Comparison of ENCODE assay signal across 1 cellular context in genomic region chr12:47868552-47869031, GRCh38.
TF ChIP-seq lines count a peak whose summit lies in the region.

No MANE protein-coding gene starts in this region.

TF ChIP-seq in GM12878, 131 proteins besides CTCF, POLR2A, EP300 and RAD21 (continued from another document):
- no peak for TF ChIP-seq IRF5 (IDR thresholded peaks at IDR 0.05; ENCODE audit: borderline replicate concordance)
- TF ChIP-seq RUNX3 (IDR thresholded peaks at IDR 0.05; ENCODE audit: low read length) = peak; percentile 98
- no peak for TF ChIP-seq PKNOX1 (IDR thresholded peaks at IDR 0.05)
- TF ChIP-seq SIX5 (IDR thresholded peaks at IDR 0.05; ENCODE audit: low read depth, low read length, severe bottlenecking) = no peak
- TF ChIP-seq HDAC6 (IDR thresholded peaks at IDR 0.05; ENCODE audit: unreplicated experiment) = no peak
- no peak for TF ChIP-seq BACH1 (IDR thresholded peaks at IDR 0.05; ENCODE audit: borderline replicate concordance)
- TF ChIP-seq EED (IDR thresholded peaks at IDR 0.05; ENCODE audit: low read depth) = peak; percentile 89
- no peak for TF ChIP-seq CREM (IDR thresholded peaks at IDR 0.05; ENCODE audit: low read depth)
- 0 out of 2 replicates have a peak, but pooled peaks have one; percentile 42 for TF ChIP-seq IRF4 (IDR thresholded peaks at IDR 0.05; ENCODE audit: low read depth, low read length)
- TF ChIP-seq IKZF2 (IDR thresholded peaks at IDR 0.05) = peak; percentile 85 to 88
- TF ChIP-seq ZNF384 (IDR thresholded peaks at IDR 0.05; ENCODE audit: borderline replicate concordance, low read depth, low read length) = peak; percentile 81
- no peak for TF ChIP-seq FOXK2 (IDR thresholded peaks at IDR 0.05)
- TF ChIP-seq, protein P1, sequence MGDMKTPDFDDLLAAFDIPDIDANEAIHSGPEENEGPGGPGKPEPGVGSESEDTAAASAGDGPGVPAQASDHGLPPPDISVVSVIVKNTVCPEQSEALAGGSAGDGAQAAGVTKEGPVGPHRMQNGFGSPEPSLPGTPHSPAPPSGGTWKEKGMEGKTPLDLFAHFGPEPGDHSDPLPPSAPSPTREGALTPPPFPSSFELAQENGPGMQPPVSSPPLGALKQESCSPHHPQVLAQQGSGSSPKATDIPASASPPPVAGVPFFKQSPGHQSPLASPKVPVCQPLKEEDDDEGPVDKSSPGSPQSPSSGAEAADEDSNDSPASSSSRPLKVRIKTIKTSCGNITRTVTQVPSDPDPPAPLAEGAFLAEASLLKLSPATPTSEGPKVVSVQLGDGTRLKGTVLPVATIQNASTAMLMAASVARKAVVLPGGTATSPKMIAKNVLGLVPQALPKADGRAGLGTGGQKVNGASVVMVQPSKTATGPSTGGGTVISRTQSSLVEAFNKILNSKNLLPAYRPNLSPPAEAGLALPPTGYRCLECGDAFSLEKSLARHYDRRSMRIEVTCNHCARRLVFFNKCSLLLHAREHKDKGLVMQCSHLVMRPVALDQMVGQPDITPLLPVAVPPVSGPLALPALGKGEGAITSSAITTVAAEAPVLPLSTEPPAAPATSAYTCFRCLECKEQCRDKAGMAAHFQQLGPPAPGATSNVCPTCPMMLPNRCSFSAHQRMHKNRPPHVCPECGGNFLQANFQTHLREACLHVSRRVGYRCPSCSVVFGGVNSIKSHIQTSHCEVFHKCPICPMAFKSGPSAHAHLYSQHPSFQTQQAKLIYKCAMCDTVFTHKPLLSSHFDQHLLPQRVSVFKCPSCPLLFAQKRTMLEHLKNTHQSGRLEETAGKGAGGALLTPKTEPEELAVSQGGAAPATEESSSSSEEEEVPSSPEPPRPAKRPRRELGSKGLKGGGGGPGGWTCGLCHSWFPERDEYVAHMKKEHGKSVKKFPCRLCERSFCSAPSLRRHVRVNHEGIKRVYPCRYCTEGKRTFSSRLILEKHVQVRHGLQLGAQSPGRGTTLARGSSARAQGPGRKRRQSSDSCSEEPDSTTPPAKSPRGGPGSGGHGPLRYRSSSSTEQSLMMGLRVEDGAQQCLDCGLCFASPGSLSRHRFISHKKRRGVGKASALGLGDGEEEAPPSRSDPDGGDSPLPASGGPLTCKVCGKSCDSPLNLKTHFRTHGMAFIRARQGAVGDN (IDR thresholded peaks at IDR 0.05) = no peak
- no peak for TF ChIP-seq USF1 (IDR thresholded peaks at IDR 0.05; ENCODE audit: borderline replicate concordance, extremely low read length, insufficient read depth, low read depth, low read length)
- no peak for TF ChIP-seq RBBP5 (conservative IDR thresholded peaks at IDR 0.05)
- no peak for TF ChIP-seq FOXM1 (IDR thresholded peaks at IDR 0.05; ENCODE audit: low read depth, low read length)
- no peak for TF ChIP-seq BRCA1 (IDR thresholded peaks at IDR 0.05; ENCODE audit: low read depth, low read length)
- no peak for TF ChIP-seq KDM1A (IDR thresholded peaks at IDR 0.05; ENCODE audit: borderline replicate concordance)
- no peak for TF ChIP-seq CEBPB (IDR thresholded peaks at IDR 0.05; ENCODE audit: borderline replicate concordance in 1 of 2, low read depth in 2 of 2, low read length in 2 of 2)
- TF ChIP-seq SUZ12 (IDR thresholded peaks at IDR 0.05; ENCODE audit: unreplicated experiment) = no peak
- peak; percentile 85 for TF ChIP-seq SPI1 (IDR thresholded peaks at IDR 0.05; ENCODE audit: borderline replicate concordance, insufficient read depth, low read depth, low read length)
- TF ChIP-seq ATF3 (IDR thresholded peaks at IDR 0.05; ENCODE audit: borderline replicate concordance, extremely low read depth, low read depth, low read length) = no peak
